8 cellular contexts compared by ENCODE assay signal in the genomic region with DNA sequence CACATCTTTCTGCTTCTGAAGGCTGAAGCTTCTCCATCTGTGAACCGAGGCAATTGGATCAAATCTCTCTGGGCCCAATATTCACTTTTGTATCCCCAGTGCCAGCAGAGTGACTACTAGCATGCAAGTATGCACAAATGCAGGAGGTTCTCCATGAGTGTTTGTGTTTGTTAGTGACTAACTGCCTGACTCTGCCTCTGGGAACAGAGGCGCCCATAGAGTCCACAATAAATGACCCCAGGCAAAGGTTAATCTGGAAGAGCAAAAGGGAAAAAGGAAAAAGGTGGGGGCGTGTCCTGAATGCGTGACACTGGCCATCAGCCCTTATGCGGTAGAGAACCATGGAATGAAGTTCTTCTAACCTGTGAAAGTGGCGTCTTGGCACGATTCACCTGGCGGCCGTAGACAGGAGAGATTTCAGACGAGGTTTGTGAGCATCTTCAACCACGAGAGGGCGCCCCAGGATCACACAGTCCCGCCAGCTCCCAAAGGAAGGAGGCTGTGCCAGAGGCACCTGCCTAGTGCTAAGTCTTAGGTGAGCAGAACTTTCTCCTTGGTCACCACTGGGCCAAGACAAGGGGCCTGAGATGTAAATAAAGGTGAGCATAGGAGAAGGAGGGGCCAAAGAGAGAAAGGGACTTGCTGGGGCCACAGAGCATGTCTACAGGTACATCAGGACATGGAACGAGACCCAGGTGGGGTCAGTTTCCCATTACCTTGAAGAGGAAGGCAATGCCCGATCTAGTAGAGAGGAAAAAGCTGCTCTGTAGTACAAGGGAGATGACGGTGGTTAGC. TPM values are rescaled to one million over a fixed set of nuclear protein-coding genes. Genes with fewer than 3 reads are reported as not detected.
DNase-seq lines count a peak whose midpoint lies in the region; ATAC-seq lines count a peak whose summit lies in the region.

No MANE protein-coding gene starts in this region.

- no peaks in the 10 kb centered on the region for H3K36me3 Mint-ChIP-seq in activated CD4-positive, alpha-beta memory T cell treated with anti-CD3 and anti-CD28 coated beads for 36 hours

- H3K4me3 ChIP-seq in effector memory CD4-positive, alpha-beta T cell (ENCODE audit: insufficient read depth, low read depth, low read length, poor library complexity, severe bottlenecking), result no peak overlapping the region
- H3K4me3 ChIP-seq in mesenchymal stem cell (ENCODE audit: insufficient read depth in 1 of 2, low read depth in 1 of 2, low read length in 2 of 2), result no peak overlapping the region

- no peak overlapping the region for H4K91ac ChIP-seq in mesenchymal stem cell (ENCODE audit: low read length)

- no peak overlapping the region for H3K27ac Mint-ChIP-seq in activated CD4-positive, alpha-beta memory T cell treated with anti-CD3 and anti-CD28 coated beads for 36 hours

- no peak overlapping the region for H3K23ac ChIP-seq in mesenchymal stem cell (ENCODE audit: low read length in 2 of 2)

- no peak overlapping the region for H3K27ac ChIP-seq in effector memory CD4-positive, alpha-beta T cell (ENCODE audit: insufficient read depth, low read length, poor library complexity, severe bottlenecking)
- H3K27ac ChIP-seq in mesenchymal stem cell (ENCODE audit: low read length, poor library complexity, severe bottlenecking), result no peak overlapping the region

- POLR2A ChIA-PET in activated CD4-positive, alpha-beta memory T cell treated with anti-CD3 and anti-CD28 coated beads for 36 hours (lab: Charles Lee), result no interaction called here

- no peaks in the 10 kb centered on the region for H3K27me3 ChIP-seq in effector memory CD4-positive, alpha-beta T cell (replicated peaks; ENCODE audit: control insufficient read depth, insufficient read depth, low read length, poor library complexity, severe bottlenecking)
- peaks cover 0 to 6% of the 10 kb centered on the region in 2 experiments for H3K27me3 ChIP-seq in mesenchymal stem cell (ENCODE audit: control insufficient read depth in 1 of 2, insufficient read depth in 1 of 2, low read length in 2 of 2)

- H3K4me1 ChIP-seq in effector memory CD4-positive, alpha-beta T cell (ENCODE audit: control insufficient read depth, insufficient read depth, low read length, poor library complexity, severe bottlenecking), result no peaks in the 10 kb centered on the region
- H3K4me1 ChIP-seq in mesenchymal stem cell (ENCODE audit: control insufficient read depth, insufficient read depth, low read depth, low read length), result peaks cover 2% of the 10 kb centered on the region

- H3K4ac ChIP-seq in mesenchymal stem cell (ENCODE audit: low read depth in 1 of 2, low read length in 2 of 2), result no peak overlapping the region

- no peaks in the 10 kb centered on the region for H3K9me3 ChIP-seq in effector memory CD4-positive, alpha-beta T cell (ENCODE audit: control insufficient read depth, low read length)
- no peaks in the 10 kb centered on the region for H3K9me3 ChIP-seq in mesenchymal stem cell (ENCODE audit: control insufficient read depth, low read length)

- H3K14ac ChIP-seq in mesenchymal stem cell (ENCODE audit: low read length in 2 of 2), result no peak overlapping the region

- no peaks in the 10 kb centered on the region for H3K79me1 ChIP-seq in mesenchymal stem cell (replicated peaks; ENCODE audit: low read length, poor library complexity, severe bottlenecking)

- peak; percentile 82 for DNase-seq in COLO668 (lab: John Stamatoyannopoulos, UW; ENCODE audit: unreplicated experiment)
- peak; percentile 70 for DNase-seq in NCI-H774 (lab: John Stamatoyannopoulos, UW)
- peak; percentile 91 for DNase-seq in activated CD4-positive, alpha-beta memory T cell treated with anti-CD3 and anti-CD28 coated beads for 36 hours
- peak; percentile 65 to 78 (median 68) for DNase-seq in effector memory CD4-positive, alpha-beta T cell
- peak; percentile 68 for DNase-seq in mesenchymal stem cell
- peak; percentile 60 to 63 for DNase-seq in stimulated activated CD8-positive, alpha-beta memory T cell treated with anti-CD3 and anti-CD28 coated beads, Interleukin-15, amount 100 ng/mL, for 48 hours (ENCODE audit: low read depth in 2 of 2)

- H2BK5ac ChIP-seq in mesenchymal stem cell (ENCODE audit: low read depth, low read length, poor library complexity, severe bottlenecking), result no peak overlapping the region

- H4K8ac ChIP-seq in mesenchymal stem cell (ENCODE audit: low read length), result no peak overlapping the region

- H2BK15ac ChIP-seq in mesenchymal stem cell (ENCODE audit: low read depth, poor library complexity, severe bottlenecking), result no peak overlapping the region

- ATAC-seq in HG03354 (IDR thresholded peaks at IDR 0.05; ENCODE audit: poor library complexity, severe bottlenecking, unreplicated experiment), result peak; percentile 54
- no peak for ATAC-seq in HG03571 (IDR thresholded peaks at IDR 0.05; ENCODE audit: unreplicated experiment)

- peaks cover 1% of the 10 kb centered on the region for H3K27me3 Mint-ChIP-seq in activated CD4-positive, alpha-beta memory T cell treated with anti-CD3 and anti-CD28 coated beads for 36 hours

- no peaks in the 10 kb centered on the region for H3K36me3 ChIP-seq in effector memory CD4-positive, alpha-beta T cell (ENCODE audit: control insufficient read depth, insufficient read depth, low read length)
- no peaks in the 10 kb centered on the region for H3K36me3 ChIP-seq in mesenchymal stem cell (ENCODE audit: control insufficient read depth in 1 of 2, insufficient read depth in 2 of 2, low read depth in 1 of 2, low read length in 2 of 2)

- intact Hi-C loops in activated CD4-positive, alpha-beta memory T cell treated with anti-CD3 and anti-CD28 coated beads for 36 hours (cut with micrococcal nuclease), result loop anchor here (1.0 to 10.0 kb wide), 4 partner anchors 78 to 354 kb away; no protein-coding TSS in a partner anchor

- no peaks in the 10 kb centered on the region for H3K4me1 Mint-ChIP-seq in activated CD4-positive, alpha-beta memory T cell treated with anti-CD3 and anti-CD28 coated beads for 36 hours (ENCODE audit: low read depth)

- CTCF ChIA-PET in activated CD4-positive, alpha-beta memory T cell treated with anti-CD3 and anti-CD28 coated beads for 36 hours (lab: Charles Lee), result interaction anchor here (0.6 to 9.7 kb wide), 17 partner anchors 10 to 347 kb away, joined by 3 to 285 read pairs (median 3); no protein-coding TSS in a partner anchor

- 37% methylated on average over 16 of the region's 16 CpGs for WGBS in mesenchymal stem cell

- H2BK120ac ChIP-seq in mesenchymal stem cell (ENCODE audit: low read depth, low read length), result no peak overlapping the region

- no peak overlapping the region for H2BK12ac ChIP-seq in mesenchymal stem cell (ENCODE audit: low read length in 2 of 2)

- H2AFZ ChIP-seq in mesenchymal stem cell (ENCODE audit: low read depth, low read length), result no peak overlapping the region

- peak overlapping the region; percentile 3 for H3K4me2 ChIP-seq in mesenchymal stem cell (ENCODE audit: low read length, poor library complexity, severe bottlenecking)

- H3K9ac ChIP-seq in mesenchymal stem cell (ENCODE audit: low read length), result no peak overlapping the region

- no peaks in the 10 kb centered on the region for H3K9me3 Mint-ChIP-seq in activated CD4-positive, alpha-beta memory T cell treated with anti-CD3 and anti-CD28 coated beads for 36 hours

- no peak overlapping the region for H3K18ac ChIP-seq in mesenchymal stem cell (ENCODE audit: low read depth in 1 of 2, low read length in 2 of 2)

- no peak overlapping the region for H2AK5ac ChIP-seq in mesenchymal stem cell (ENCODE audit: low read length, severe bottlenecking)

- no peak overlapping the region for H3K4me3 Mint-ChIP-seq in activated CD4-positive, alpha-beta memory T cell treated with anti-CD3 and anti-CD28 coated beads for 36 hours

RNA-seq across cellular contexts. Expression of a gene that starts 44.2 kb away (rescaled TPM):
- under 1 TPM in 1 of 2 experiments, not detected in 1; 0.12 TPM for total RNA-seq in activated CD4-positive, alpha-beta memory T cell treated with anti-CD3 and anti-CD28 coated beads for 36 hours
- polyA plus RNA-seq in mesenchymal stem cell (2013, experiment 1 of 2), result 23.8 TPM
- 24.0 TPM for polyA plus RNA-seq in mesenchymal stem cell (2013, experiment 2 of 2)
